Comparison of ENCODE assay signal across 2 cellular contexts in genomic region chr3:74465652-74466415, GRCh38.
TF ChIP-seq lines count a peak whose summit lies in the region.

No MANE protein-coding gene starts in this region.

TF ChIP-seq in IMR-90, 13 proteins besides CTCF, POLR2A, EP300 and RAD21:
- TF ChIP-seq ELK1 (IDR thresholded peaks at IDR 0.05; ENCODE audit: borderline replicate concordance, low read depth, low read length): no peak
- no peak for TF ChIP-seq CEBPB (IDR thresholded peaks at IDR 0.05; ENCODE audit: low read depth, low read length)
- TF ChIP-seq BHLHE40 (IDR thresholded peaks at IDR 0.05; ENCODE audit: low read depth, low read length): no peak
- TF ChIP-seq MXI1 (IDR thresholded peaks at IDR 0.05; ENCODE audit: borderline replicate concordance, low read depth, low read length): no peak
- no peak for TF ChIP-seq RFX5 (IDR thresholded peaks at IDR 0.05; ENCODE audit: low read depth, low read length)
- peak; percentile 51; the same call in 1 of the 2 replicates for TF ChIP-seq FOS (IDR thresholded peaks at IDR 0.05; ENCODE audit: low read depth, low read length)

TF ChIP-seq in H1, 55 proteins besides CTCF, POLR2A, EP300 and RAD21:
- no peak for TF ChIP-seq KDM1A (IDR thresholded peaks at IDR 0.05; ENCODE audit: borderline replicate concordance, low read length)
- no peak for TF ChIP-seq POLR2AphosphoS5 (IDR thresholded peaks at IDR 0.05; ENCODE audit: low read depth, low read length)
- TF ChIP-seq FOSL1 (IDR thresholded peaks at IDR 0.05; ENCODE audit: insufficient read depth, low read depth, low read length): no peak
- no peak for TF ChIP-seq SAP30 (IDR thresholded peaks at IDR 0.05; ENCODE audit: insufficient read depth, insufficient replicate concordance, low read length)
- TF ChIP-seq BCL11A (IDR thresholded peaks at IDR 0.05; ENCODE audit: low read depth in 2 of 2, low read length in 2 of 2): no peak
- no peak for TF ChIP-seq SP2 (IDR thresholded peaks at IDR 0.05; ENCODE audit: low read length)
- no peak for TF ChIP-seq PHF8 (conservative IDR thresholded peaks at IDR 0.05; ENCODE audit: low read depth, low read length)
- no peak for TF ChIP-seq POU5F1 (IDR thresholded peaks at IDR 0.05; ENCODE audit: low read depth, low read length)
- TF ChIP-seq TCF12 (IDR thresholded peaks at IDR 0.05; ENCODE audit: low read depth, low read length): no peak
- no peak for TF ChIP-seq HDAC6 (IDR thresholded peaks at IDR 0.05; ENCODE audit: low read depth, low read length)
- TF ChIP-seq KDM5A (IDR thresholded peaks at IDR 0.05; ENCODE audit: low read length): no peak
- no peak for TF ChIP-seq CBX5 (IDR thresholded peaks at IDR 0.05; ENCODE audit: low read depth, low read length)
- TF ChIP-seq ZNF274 (IDR thresholded peaks at IDR 0.05; ENCODE audit: borderline replicate concordance, extremely low read depth, low read length): no peak
- no peak for TF ChIP-seq BRCA1 (IDR thresholded peaks at IDR 0.05; ENCODE audit: low read depth, low read length)
- no peak for TF ChIP-seq JUN (IDR thresholded peaks at IDR 0.05; ENCODE audit: low read depth, low read length)
- TF ChIP-seq RBBP5 (IDR thresholded peaks at IDR 0.05; ENCODE audit: borderline replicate concordance, low read depth, low read length): no peak
- no peak for TF ChIP-seq EGR1 (IDR thresholded peaks at IDR 0.05; ENCODE audit: borderline replicate concordance, low read depth, low read length)
- no peak for TF ChIP-seq GTF2F1 (IDR thresholded peaks at IDR 0.05; ENCODE audit: borderline replicate concordance, low read depth, low read length)
- TF ChIP-seq HDAC2 (IDR thresholded peaks at IDR 0.05; ENCODE audit: borderline replicate concordance in 1 of 2, low read depth in 2 of 2, low read length in 2 of 2): no peak
